27 cellular contexts compared by ENCODE assay signal in genomic region chr17:33864758-33865229, GRCh38.
"Had no signal": no experiment of that assay in that cellular context is flagged by ENCODE, and none has a peak within 500 bp of the region (broad histone marks: within the 10 kb centered on the region; RNA-seq: fewer than 3 reads in every experiment).

No MANE protein-coding gene starts in this region.

- H3K4me1 ChIP-seq: gastrocnemius medialis, pancreas, psoas muscle, sigmoid colon had no signal

- H3K27me3 ChIP-seq: brain microvascular endothelial cell, gastrocnemius medialis, sigmoid colon had no signal

- H3K36me3 ChIP-seq: brain microvascular endothelial cell, gastrocnemius medialis, pancreas, sigmoid colon, thoracic aorta had no signal

- H3K27ac ChIP-seq: brain microvascular endothelial cell, coronary artery, dorsolateral prefrontal cortex, gastrocnemius medialis, hepatocyte, pancreas, psoas muscle, sigmoid colon, thoracic aorta had no signal

- H3K79me2 ChIP-seq: hepatocyte had no signal

- DNase-seq: activated CD4-positive, alpha-beta memory T cell treated with anti-CD3 and anti-CD28 coated beads for 36 hours; activated CD4-positive, alpha-beta T cell treated with anti-CD3 and anti-CD28 coated beads, Interleukin-2, amount 10 ng/mL, durations not matched to agents 24 days and 14 days; activated CD4-positive, CD25-positive, alpha-beta regulatory T cell treated with anti-CD3 and anti-CD28 coated beads, Interleukin-2, amount 50 U/mL, for 72 hours; activated CD8-positive, alpha-beta memory T cell treated with anti-CD3 and anti-CD28 coated beads, Interleukin-2, amount 50 U/mL, for 4 hours; activated gamma-delta T cell treated with Interleukin-2 at 50 U/mL for 16 hours; activated naive CD4-positive, alpha-beta T cell treated with anti-CD3 and anti-CD28 coated beads, Interleukin-2, amount 50 U/mL, for 16 hours; activated T-cell treated with anti-CD3 and anti-CD28 coated beads, Interleukin-2, amount 50 U/mL, for 1 hour; amniotic stem cell; brain microvascular endothelial cell; dorsolateral prefrontal cortex; effector memory CD4-positive, alpha-beta T cell; gastrocnemius medialis; kidney; left colon; midbrain; naive thymus-derived CD4-positive, alpha-beta T cell; nucleus accumbens; pancreas; psoas muscle; sigmoid colon; small intestine; stimulated activated CD4-positive, alpha-beta T cell treated with anti-CD3 and anti-CD28 coated beads, Interleukin-4, amount 100 ng/mL, for 24 hours; T1000 had no signal

- H3K4me3 ChIP-seq: coronary artery, dorsolateral prefrontal cortex, gastrocnemius medialis, hepatocyte, pancreas, psoas muscle, sigmoid colon, thoracic aorta had no signal

- H2AFZ ChIP-seq: hepatocyte had no signal

- H3K4me2 ChIP-seq: hepatocyte had no signal

- H3K9me3 ChIP-seq: gastrocnemius medialis, pancreas, psoas muscle, sigmoid colon, thoracic aorta had no signal

- FAIRE-seq: astrocyte, kidney, pancreas, small intestine had no signal
